Comparison of ENCODE assay signal across 1 cellular context in genomic region chr22:45867118-45867905, GRCh38.
TF ChIP-seq lines count a peak whose summit lies in the region.

No MANE protein-coding gene starts in this region.

TF ChIP-seq in WTC11, 78 proteins besides CTCF, POLR2A, EP300 and RAD21 (continued from another document):
- no peak; the same call in 1 of the 2 replicates for TF ChIP-seq MAX (CRISPR knock-in tag; IDR thresholded peaks at IDR 0.05)
- TF ChIP-seq JUN (CRISPR knock-in tag; IDR thresholded peaks at IDR 0.05): peak; percentile 32; the same call in 1 of the 2 replicates
- TF ChIP-seq MYBL2 (CRISPR knock-in tag; IDR thresholded peaks at IDR 0.05): no peak
- no peak for TF ChIP-seq ESRRA (CRISPR knock-in tag; IDR thresholded peaks at IDR 0.05; ENCODE audit: borderline replicate concordance)
- TF ChIP-seq NFATC4 (CRISPR knock-in tag; IDR thresholded peaks at IDR 0.05): no peak
- no peak for TF ChIP-seq ZNF232 (CRISPR knock-in tag; IDR thresholded peaks at IDR 0.05)
- TF ChIP-seq TEAD1 (CRISPR knock-in tag; IDR thresholded peaks at IDR 0.05): 0 out of 2 replicates have a peak, but pooled peaks have one; percentile 21
- no peak for TF ChIP-seq ATF1 (CRISPR knock-in tag; IDR thresholded peaks at IDR 0.05)
- TF ChIP-seq ZNF532 (CRISPR knock-in tag; IDR thresholded peaks at IDR 0.05; ENCODE audit: borderline replicate concordance): no peak
- TF ChIP-seq IRF2 (CRISPR knock-in tag; IDR thresholded peaks at IDR 0.05; ENCODE audit: borderline replicate concordance, low read depth): no peak
- TF ChIP-seq FOXJ3 (CRISPR knock-in tag; IDR thresholded peaks at IDR 0.05; ENCODE audit: borderline replicate concordance): no peak
- no peak for TF ChIP-seq MLX (CRISPR knock-in tag; IDR thresholded peaks at IDR 0.05)
- TF ChIP-seq ZSCAN18 (CRISPR knock-in tag; IDR thresholded peaks at IDR 0.05): no peak
- TF ChIP-seq ZNF416 (CRISPR knock-in tag; IDR thresholded peaks at IDR 0.05): no peak
- 0 out of 2 replicates have a peak, but pooled peaks have one; percentile 55 for TF ChIP-seq ARID4B (CRISPR knock-in tag; IDR thresholded peaks at IDR 0.05; ENCODE audit: borderline replicate concordance)
- no peak for TF ChIP-seq RELA (CRISPR knock-in tag; IDR thresholded peaks at IDR 0.05; ENCODE audit: borderline replicate concordance)
